In the genomic region with DNA sequence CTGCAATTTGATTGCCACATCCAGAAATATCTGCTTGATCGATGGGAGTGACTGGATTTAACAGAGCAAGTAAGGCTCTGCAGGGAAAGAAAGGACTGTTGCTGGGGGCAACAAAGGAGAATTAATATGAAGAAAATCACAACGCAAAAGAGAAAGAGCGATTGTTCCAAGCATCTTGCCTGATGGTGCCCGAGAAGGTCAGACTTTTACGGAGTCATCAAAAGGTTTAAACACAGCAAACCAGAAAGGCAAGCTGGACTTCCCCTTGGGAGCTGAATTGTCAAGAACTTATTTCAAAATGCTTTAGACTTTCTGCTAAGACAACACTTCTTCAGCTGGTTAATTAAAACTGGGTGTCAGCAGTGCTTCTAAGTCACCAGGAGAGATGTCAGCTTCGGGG, we compare ENCODE assay signal across 27 cellular contexts.
DNase-seq lines count a peak whose midpoint lies in the region; ATAC-seq, FAIRE-seq and TF ChIP-seq lines count a peak whose summit lies in the region.
"Had no signal": no experiment of that assay in that cellular context is flagged by ENCODE, and none has a peak within 500 bp of the region (broad histone marks: within the 10 kb centered on the region; RNA-seq: fewer than 3 reads in every experiment).

No MANE protein-coding gene starts in this region.

- peaks cover 18% of the 10 kb centered on the region for H3K4me1 Mint-ChIP-seq in mesothelial cell of epicardium
- H3K4me1 Mint-ChIP-seq in activated CD4-positive, alpha-beta T cell treated with anti-CD3 and anti-CD28 coated beads, Interleukin-2, amount 10 ng/mL, durations not matched to agents 7 days and 5 days: no peaks in the 10 kb centered on the region
- H3K4me1 Mint-ChIP-seq: CD4-positive, CD25-positive, alpha-beta regulatory T cell had no signal

- CTCF ChIA-PET in activated CD4-positive, alpha-beta T cell treated with anti-CD3 and anti-CD28 coated beads, Interleukin-2, amount 10 ng/mL, durations not matched to agents 7 days and 5 days (lab: Charles Lee): no interaction called here

- peak overlapping the region; percentile 18 for H3K27ac ChIP-seq in ectodermal cell (ENCODE audit: insufficient read depth, low read depth, low read length, poor library complexity, severe bottlenecking)
- H3K27ac ChIP-seq: BLaER1, PC-9, SJSA1 had no signal

- H3K9me3 ChIP-seq in ectodermal cell (ENCODE audit: control insufficient read depth, low read length): no peaks in the 10 kb centered on the region
- H3K9me3 ChIP-seq: SJSA1 had no signal

- H3K9me3 Mint-ChIP-seq in mesothelial cell of epicardium: peaks cover 20% of the 10 kb centered on the region
- H3K9me3 Mint-ChIP-seq in activated CD4-positive, alpha-beta T cell treated with anti-CD3 and anti-CD28 coated beads, Interleukin-2, amount 10 ng/mL, durations not matched to agents 7 days and 5 days: no peaks in the 10 kb centered on the region

- TF ChIP-seq CTCF in mesothelial cell of epicardium (IDR thresholded peaks at IDR 0.05; ENCODE audit: unreplicated experiment): no peak

- H3K27me3 ChIP-seq in ectodermal cell (ENCODE audit: control insufficient read depth, insufficient read depth, low read length, poor library complexity, severe bottlenecking): no peaks in the 10 kb centered on the region
- H3K27me3 ChIP-seq: BLaER1, SJSA1 had no signal

- TF ChIP-seq POLR2A in GM12891 (IDR thresholded peaks at IDR 0.05; ENCODE audit: low read depth, low read length): no peak

- peaks cover 3% of the 10 kb centered on the region for H3K36me3 Mint-ChIP-seq in mesothelial cell of epicardium
- no peaks in the 10 kb centered on the region for H3K36me3 Mint-ChIP-seq in activated CD4-positive, alpha-beta T cell treated with anti-CD3 and anti-CD28 coated beads, Interleukin-2, amount 10 ng/mL, durations not matched to agents 7 days and 5 days (ENCODE audit: low read depth)
- H3K36me3 Mint-ChIP-seq: CD4-positive, CD25-positive, alpha-beta regulatory T cell had no signal

- FAIRE-seq in GM12891 (lab: Jason Lieb, UNC): peak; percentile 56
- FAIRE-seq: A204.1, D721Med, H1, HTR-8/SVneo had no signal

- intact Hi-C loops in left ventricle myocardium superior (cut with micrococcal nuclease): no loop called here

- H3K27me3 Mint-ChIP-seq in mesothelial cell of epicardium (ENCODE audit: low read depth): no peaks in the 10 kb centered on the region
- H3K27me3 Mint-ChIP-seq in activated CD4-positive, alpha-beta T cell treated with anti-CD3 and anti-CD28 coated beads, Interleukin-2, amount 10 ng/mL, durations not matched to agents 7 days and 5 days: no peaks in the 10 kb centered on the region
- H3K27me3 Mint-ChIP-seq: CD4-positive, CD25-positive, alpha-beta regulatory T cell had no signal

- no peaks in the 10 kb centered on the region for H3K36me3 ChIP-seq in ectodermal cell (ENCODE audit: control insufficient read depth, insufficient read depth, low read length)
- H3K36me3 ChIP-seq: BLaER1, SJSA1 had no signal

- H3K4me3 ChIP-seq in ectodermal cell (ENCODE audit: insufficient read depth, low read depth, low read length): no peak overlapping the region
- H3K4me3 ChIP-seq: BLaER1, PC-9, SJSA1 had no signal

- ATAC-seq in SK-N-SH treated with all-trans-retinoic acid at 6 μM for 48 hours (no peak), left ventricle myocardium superior (no peak)

- no peak overlapping the region for H3K4me3 Mint-ChIP-seq in mesothelial cell of epicardium
- no peak overlapping the region for H3K4me3 Mint-ChIP-seq in activated CD4-positive, alpha-beta T cell treated with anti-CD3 and anti-CD28 coated beads, Interleukin-2, amount 10 ng/mL, durations not matched to agents 7 days and 5 days
- H3K4me3 Mint-ChIP-seq: CD4-positive, CD25-positive, alpha-beta regulatory T cell had no signal

- POLR2A ChIA-PET in activated CD4-positive, alpha-beta T cell treated with anti-CD3 and anti-CD28 coated beads, Interleukin-2, amount 10 ng/mL, durations not matched to agents 7 days and 5 days (lab: Charles Lee): no interaction called here

- 84 to 89% methylated on average over 6 of the region's 6 CpGs for WGBS in ectodermal cell, 2 experiments

- DNase-seq in GM12891 (ENCODE audit: insufficient read length, low spot score) (no peak), mesothelial cell of epicardium (ENCODE audit: low spot score in 2 of 2, unreplicated experiment in 2 of 2) (no peak), retina (peak; percentile 33), left ventricle myocardium superior (no peak), glomerular visceral epithelial cell (ENCODE audit: extremely low spot score) (no peak)
- no peak for DNase-seq in activated CD4-positive, alpha-beta T cell treated with anti-CD3 and anti-CD28 coated beads, Interleukin-2, amount 10 ng/mL, durations not matched to agents 7 days and 5 days
- DNase-seq: CD4-positive, CD25-positive, alpha-beta regulatory T cell; IMR-90; KG1; MM.1S; NCI-H1048; NCI-H1417; NCI-H1694 treated with DMSO at 0.1 percent for 48 hours; NCI-H2081; NCI-H2227 treated with DMSO at 0.1 percent for 48 hours; NCI-H526 treated with DMSO at 0.1 percent for 48 hours; PC-9; Right ventricle myocardium superior; RPMI8226 had no signal

- H3K4me1 ChIP-seq in ectodermal cell (ENCODE audit: control insufficient read depth, insufficient read depth, low read length): peaks cover 3% of the 10 kb centered on the region
- H3K4me1 ChIP-seq: SJSA1 had no signal

- peak overlapping the region; percentile 83 for H3K27ac Mint-ChIP-seq in mesothelial cell of epicardium
- H3K27ac Mint-ChIP-seq in activated CD4-positive, alpha-beta T cell treated with anti-CD3 and anti-CD28 coated beads, Interleukin-2, amount 10 ng/mL, durations not matched to agents 7 days and 5 days: no peak overlapping the region
- H3K27ac Mint-ChIP-seq: CD4-positive, CD25-positive, alpha-beta regulatory T cell had no signal

TF ChIP-seq in GM12891, 5 proteins besides CTCF, POLR2A, EP300 and RAD21:
- no peak for TF ChIP-seq SPI1 (IDR thresholded peaks at IDR 0.05; ENCODE audit: low read depth, low read length)
- no peak for TF ChIP-seq POLR2AphosphoS5 (IDR thresholded peaks at IDR 0.05; ENCODE audit: low read depth, low read length)
- no peak for TF ChIP-seq PAX5 (IDR thresholded peaks at IDR 0.05; ENCODE audit: insufficient read depth, low read length, severe bottlenecking)
- TF ChIP-seq TAF1 (IDR thresholded peaks at IDR 0.05; ENCODE audit: low read depth, low read length): no peak

TF ChIP-seq in SK-N-SH treated with all-trans-retinoic acid at 6 μM for 48 hours, 23 proteins besides CTCF, POLR2A, EP300 and RAD21:
- TF ChIP-seq TCF4 (CRISPR knock-in tag; IDR thresholded peaks at IDR 0.05; ENCODE audit: borderline replicate concordance) (no peak), SNAI2 (CRISPR knock-in tag; IDR thresholded peaks at IDR 0.05) (no peak), PPARA (CRISPR knock-in tag; IDR thresholded peaks at IDR 0.05; ENCODE audit: borderline replicate concordance) (no peak), ARNTL (CRISPR knock-in tag; IDR thresholded peaks at IDR 0.05; ENCODE audit: borderline replicate concordance, low read depth) (no peak), RARB (CRISPR knock-in tag; IDR thresholded peaks at IDR 0.05) (no peak), ISL1 (CRISPR knock-in tag; IDR thresholded peaks at IDR 0.05) (no peak), ZFP3 (CRISPR knock-in tag; IDR thresholded peaks at IDR 0.05) (no peak), ESRRG (CRISPR knock-in tag; IDR thresholded peaks at IDR 0.05) (no peak), ZNF8 (CRISPR knock-in tag; IDR thresholded peaks at IDR 0.05) (no peak), BACH2 (CRISPR knock-in tag; IDR thresholded peaks at IDR 0.05; ENCODE audit: borderline replicate concordance) (no peak), ZC3H10 (CRISPR knock-in tag; IDR thresholded peaks at IDR 0.05) (no peak), ZNF70 (CRISPR knock-in tag; IDR thresholded peaks at IDR 0.05) (no peak), ZNF565 (CRISPR knock-in tag; conservative IDR thresholded peaks at IDR 0.05; ENCODE audit: low read depth) (no peak)
- TF ChIP-seq, protein P1, sequence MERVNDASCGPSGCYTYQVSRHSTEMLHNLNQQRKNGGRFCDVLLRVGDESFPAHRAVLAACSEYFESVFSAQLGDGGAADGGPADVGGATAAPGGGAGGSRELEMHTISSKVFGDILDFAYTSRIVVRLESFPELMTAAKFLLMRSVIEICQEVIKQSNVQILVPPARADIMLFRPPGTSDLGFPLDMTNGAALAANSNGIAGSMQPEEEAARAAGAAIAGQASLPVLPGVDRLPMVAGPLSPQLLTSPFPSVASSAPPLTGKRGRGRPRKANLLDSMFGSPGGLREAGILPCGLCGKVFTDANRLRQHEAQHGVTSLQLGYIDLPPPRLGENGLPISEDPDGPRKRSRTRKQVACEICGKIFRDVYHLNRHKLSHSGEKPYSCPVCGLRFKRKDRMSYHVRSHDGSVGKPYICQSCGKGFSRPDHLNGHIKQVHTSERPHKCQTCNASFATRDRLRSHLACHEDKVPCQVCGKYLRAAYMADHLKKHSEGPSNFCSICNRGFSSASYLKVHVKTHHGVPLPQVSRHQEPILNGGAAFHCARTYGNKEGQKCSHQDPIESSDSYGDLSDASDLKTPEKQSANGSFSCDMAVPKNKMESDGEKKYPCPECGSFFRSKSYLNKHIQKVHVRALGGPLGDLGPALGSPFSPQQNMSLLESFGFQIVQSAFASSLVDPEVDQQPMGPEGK (CRISPR knock-in tag; IDR thresholded peaks at IDR 0.05; ENCODE audit: borderline replicate concordance): no peak
TF ChIP-seq in SK-N-SH treated with all-trans-retinoic acid at 6 μM for 48 hours: peak in this region for 0.
